Comparison of ENCODE assay signal across 15 cellular contexts in the genomic region with DNA sequence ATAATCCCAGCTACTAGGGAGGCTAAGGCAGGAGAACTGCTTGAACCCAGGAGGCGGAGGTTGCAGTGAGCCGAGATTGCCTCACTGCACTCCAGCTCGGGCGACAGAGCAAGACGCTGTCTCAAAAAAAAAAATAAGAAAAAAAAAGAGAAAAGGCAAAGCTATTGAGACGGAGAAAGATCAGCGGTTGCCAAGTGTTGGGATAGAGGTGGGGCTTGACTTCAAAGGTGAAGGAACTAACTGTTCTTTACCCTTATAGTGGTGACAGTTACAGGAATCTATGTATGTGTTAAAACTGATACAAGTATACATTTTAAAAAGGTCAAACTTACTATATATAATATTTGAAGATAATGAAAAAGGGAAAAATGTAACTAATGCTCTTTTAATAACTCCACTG.
"Had no signal": no experiment of that assay in that cellular context is flagged by ENCODE, and none has a peak within 500 bp of the region (broad histone marks: within the 10 kb centered on the region; RNA-seq: fewer than 3 reads in every experiment).

No MANE protein-coding gene starts in this region.

- H3K9me3 ChIP-seq: ovary had no signal

- H3K4me3 ChIP-seq: heart left ventricle, neural progenitor cell, ovary, right atrium auricular region, tibial nerve had no signal

- H3K27ac ChIP-seq: heart left ventricle, neural progenitor cell, ovary, right atrium auricular region, tibial nerve had no signal

- H3K36me3 ChIP-seq: ovary had no signal

- H3K4me1 ChIP-seq: neural progenitor cell, right atrium auricular region had no signal

- H3K27me3 Mint-ChIP-seq: naive B cell had no signal

- DNase-seq: cortex of kidney; effector memory CD4-positive, alpha-beta T cell; heart left ventricle; hypothalamus; kidney glomerular epithelial cell; mesendoderm; naive B cell; nucleus accumbens; ovary; small intestine; stimulated activated CD4-positive, alpha-beta T cell treated with anti-CD3 and anti-CD28 coated beads, Interleukin-12 subunit alpha, Interleukin-12 subunit beta, amount 100 ng/mL, for 4 hours; stimulated activated naive CD4-positive, alpha-beta T cell treated with Interleukin-2 at 50 U/mL for 16 hours had no signal

- H3K27ac Mint-ChIP-seq: neural progenitor cell had no signal

- H3K4me3 Mint-ChIP-seq: naive B cell, neural progenitor cell had no signal
